1 cellular context compared by ENCODE assay signal in genomic region chr6:19855510-19855909, GRCh38.
TF ChIP-seq lines count a peak whose summit lies in the region.

No MANE protein-coding gene starts in this region.

TF ChIP-seq in HepG2, 621 proteins besides CTCF, POLR2A, EP300 and RAD21:
- TF ChIP-seq ZBTB4 (CRISPR knock-in tag; IDR thresholded peaks at IDR 0.05; ENCODE audit: borderline replicate concordance) (no peak), ZNF432 (CRISPR knock-in tag; IDR thresholded peaks at IDR 0.05; ENCODE audit: borderline replicate concordance) (no peak), ZNF713 (CRISPR knock-in tag; IDR thresholded peaks at IDR 0.05) (no peak), ZNF644 (CRISPR knock-in tag; IDR thresholded peaks at IDR 0.05; ENCODE audit: low read depth) (no peak), ZNF543 (CRISPR knock-in tag; IDR thresholded peaks at IDR 0.05) (no peak), THYN1 (CRISPR knock-in tag; IDR thresholded peaks at IDR 0.05; ENCODE audit: borderline replicate concordance, low read depth) (no peak), BRCA1 (CRISPR knock-in tag; IDR thresholded peaks at IDR 0.05) (no peak), MAFF (IDR thresholded peaks at IDR 0.05; ENCODE audit: low read depth, low read length) (no peak), RCOR2 (CRISPR knock-in tag; IDR thresholded peaks at IDR 0.05) (no peak), ZNF326 (CRISPR knock-in tag; IDR thresholded peaks at IDR 0.05; ENCODE audit: borderline replicate concordance) (no peak), SOX6 (IDR thresholded peaks at IDR 0.05) (no peak), SOX6 (CRISPR knock-in tag; IDR thresholded peaks at IDR 0.05) (no peak), ZNF17 (CRISPR knock-in tag; IDR thresholded peaks at IDR 0.05) (no peak), ZNF775 (CRISPR knock-in tag; IDR thresholded peaks at IDR 0.05; ENCODE audit: borderline replicate concordance) (no peak), ATF2 (CRISPR knock-in tag; IDR thresholded peaks at IDR 0.05) (no peak), GMEB1 (CRISPR knock-in tag; IDR thresholded peaks at IDR 0.05; ENCODE audit: borderline replicate concordance) (no peak), ATF7-NPFF (CRISPR knock-in tag; IDR thresholded peaks at IDR 0.05; ENCODE audit: low read depth) (no peak), CERS6 (CRISPR knock-in tag; IDR thresholded peaks at IDR 0.05) (no peak), RFX5 (IDR thresholded peaks at IDR 0.05; ENCODE audit: low read depth, low read length) (no peak), ZNF790 (CRISPR knock-in tag; IDR thresholded peaks at IDR 0.05; ENCODE audit: borderline replicate concordance) (no peak)
TF ChIP-seq in HepG2: peak in this region for 0.
